Comparison of ENCODE assay signal across 32 cellular contexts in genomic region chr19:3038214-3038613, GRCh38. TPM values are rescaled to one million over a fixed set of nuclear protein-coding genes. Genes with fewer than 3 reads are reported as not detected.
DNase-seq lines count a peak whose midpoint lies in the region; ATAC-seq, FAIRE-seq and TF ChIP-seq lines count a peak whose summit lies in the region.
"Had no signal": no experiment of that assay in that cellular context is flagged by ENCODE, and none has a peak within 500 bp of the region (broad histone marks: within the 10 kb centered on the region; RNA-seq: fewer than 3 reads in every experiment).

No MANE protein-coding gene starts in this region.

- peaks cover 22% of the 10 kb centered on the region for H3K23me2 ChIP-seq in H1 (ENCODE audit: low read depth, low read length)

- no peaks in the 10 kb centered on the region for H3K27me3 Mint-ChIP-seq in CD4-positive, alpha-beta T cell

- no peaks in the 10 kb centered on the region for H3K9me3 Mint-ChIP-seq in CD4-positive, alpha-beta T cell
- H3K9me3 Mint-ChIP-seq in stimulated activated effector memory CD8-positive, alpha-beta T cell treated with anti-CD3 and anti-CD28 coated beads, Interleukin-12 subunit alpha, Interleukin-12 subunit beta, amount 100 ng/mL, for 72 hours, result no peaks in the 10 kb centered on the region
- H3K9me3 Mint-ChIP-seq: CD8-positive, alpha-beta T cell had no signal

- H3K27ac ChIP-seq in CD4-positive, alpha-beta T cell (ENCODE audit: low read depth, low read length), result no peak overlapping the region
- H3K27ac ChIP-seq in HCT116 (ENCODE audit: low read depth, low read length) (no peak overlapping the region), H1 (ENCODE audit: low read depth, low read length) (no peak overlapping the region), foreskin keratinocyte (no peak overlapping the region)
- H3K27ac ChIP-seq: BLaER1 treated with 17β-estradiol and CSF1 and Interleukin-3, amounts not matched to agents 10 nM and 100 nM; SJSA1 had no signal

- H3K36me3 ChIP-seq in HCT116 (ENCODE audit: control insufficient read depth in 1 of 2, insufficient read depth in 2 of 2, low read length in 2 of 2) (no peaks in the 10 kb centered on the region), H1 (ENCODE audit: control insufficient read depth in 2 of 4, insufficient read depth in 4 of 4, low read length in 3 of 4) (no peaks in the 10 kb centered on the region)
- H3K36me3 ChIP-seq: BLaER1 treated with 17β-estradiol and CSF1 and Interleukin-3, amounts not matched to agents 10 nM and 100 nM; SJSA1 had no signal

- 87% methylated on average over 5 of the region's 5 CpGs; no CpG with 5 or more reads in 1 of the 2 experiments for WGBS in H1 (ENCODE audit: extremely low coverage in 1 of 2, insufficient coverage in 1 of 2, insufficient read length in 1 of 2, insufficient replicate concordance in 2 of 2, low coverage in 1 of 2, low lambda C conversion rate in 2 of 2, missing lambda C conversion rate in 1 of 2), 2 experiments

- H3K23ac ChIP-seq in H1 (ENCODE audit: insufficient read length), result no peak overlapping the region

- no peak overlapping the region for H4K91ac ChIP-seq in H1 (replicated peaks; ENCODE audit: insufficient read length, low read length)

- CTCF ChIA-PET in CD4-positive, alpha-beta T cell (lab: Charles Lee), result no interaction called here
- CTCF ChIA-PET in HCT116 (lab: Charles Lee), result interaction anchor here (1.3 kb wide), 1 partner anchor 76 kb away, joined by 3 read pairs; no protein-coding TSS in a partner anchor
- CTCF ChIA-PET in H1 (lab: Charles Lee; ENCODE audit: partially characterized antibody), result interaction anchor here (0.9 to 6.3 kb wide), 13 partner anchors 12 to 91 kb away, joined by 3 to 36 read pairs (median 6); no protein-coding TSS in a partner anchor

- H3K56ac ChIP-seq in H1 (replicated peaks; ENCODE audit: insufficient read length, low read depth, low read length), result no peak overlapping the region

- H2AFZ ChIP-seq in HCT116 (ENCODE audit: low read depth, low read length, poor library complexity, severe bottlenecking), result no peak overlapping the region
- no peak overlapping the region for H2AFZ ChIP-seq in H1 (ENCODE audit: low read length)

- peaks cover 34 to 61% of the 10 kb centered on the region in 2 experiments for H3K4me1 ChIP-seq in HCT116 (ENCODE audit: control insufficient read depth in 1 of 2, insufficient read depth in 2 of 2, low read length in 2 of 2)
- peaks cover 0 to 22% (median 15%) of the 10 kb centered on the region in 4 experiments; a peak in 6 of 7 replicates for H3K4me1 ChIP-seq in H1 (replicated peaks in 1 of 4; ENCODE audit: control insufficient read depth in 3 of 4, insufficient read depth in 4 of 4, low read length in 3 of 4)
- H3K4me1 ChIP-seq in foreskin keratinocyte, result no peaks in the 10 kb centered on the region

- no peak for ATAC-seq in CD4-positive, alpha-beta T cell (ENCODE audit: poor library complexity)
- ATAC-seq in HCT116 (no peak), foreskin keratinocyte (no peak)
- no peak for ATAC-seq in stimulated activated effector memory CD8-positive, alpha-beta T cell treated with anti-CD3 and anti-CD28 coated beads, Interleukin-12 subunit alpha, Interleukin-12 subunit beta, amount 100 ng/mL, for 72 hours
- ATAC-seq: A549; CD8-positive, alpha-beta T cell; HepG2; Right ventricle myocardium inferior had no signal

- H2BK20ac ChIP-seq in H1 (ENCODE audit: low read length), result no peak overlapping the region

- no peak overlapping the region for H4K8ac ChIP-seq in H1 (ENCODE audit: extremely low read depth, insufficient read depth, low read length)

- H3K4me1 Mint-ChIP-seq in CD4-positive, alpha-beta T cell (ENCODE audit: low read depth), result peaks cover 48% of the 10 kb centered on the region
- H3K4me1 Mint-ChIP-seq in stimulated activated effector memory CD8-positive, alpha-beta T cell treated with anti-CD3 and anti-CD28 coated beads, Interleukin-12 subunit alpha, Interleukin-12 subunit beta, amount 100 ng/mL, for 72 hours, result peaks cover 40% of the 10 kb centered on the region

- no peaks in the 10 kb centered on the region for H3K9me2 ChIP-seq in HCT116 (ENCODE audit: insufficient read depth)

- no peak for DNase-seq in CD4-positive, alpha-beta T cell
- DNase-seq in HCT116 (ENCODE audit: low read depth, low spot score), result no peak
- no peak for DNase-seq in H1 (ENCODE audit: low read depth in 1 of 2, low spot score in 2 of 2)
- no peak for DNase-seq in stimulated activated effector memory CD8-positive, alpha-beta T cell treated with anti-CD3 and anti-CD28 coated beads, Interleukin-12 subunit alpha, Interleukin-12 subunit beta, amount 100 ng/mL, for 72 hours (ENCODE audit: low spot score in 2 of 2)
- DNase-seq in SHP77 (lab: John Stamatoyannopoulos, UW), result no peak
- no peak for DNase-seq in NCI-H1048 (lab: John Stamatoyannopoulos, UW)
- DNase-seq in foreskin keratinocyte, result no peak
- DNase-seq: AML-193; Caco-2; CD8-positive, alpha-beta T cell; DMS 273 treated with DMSO at 0.1 percent for 48 hours; DMS79; EL; GDM1; GOT3; HCEC 1CT; Kasumi-1; NCI-H1105; NCI-H1436 treated with DMSO at 0.1 percent for 48 hours; NCI-H187 treated with DMSO at 0.1 percent for 48 hours; NCI-H2107; NCI-H446; NCI-H524 treated with DMSO at 0.1 percent for 48 hours; NCI-H774 had no signal

- TF ChIP-seq RAD21 in HCT116 (IDR thresholded peaks at IDR 0.05; ENCODE audit: low read depth) (no peak), H1 (IDR thresholded peaks at IDR 0.05 in 1 of 2, conservative IDR thresholded peaks at IDR 0.05 in 1 of 2; ENCODE audit: low read depth in 2 of 2, low read length in 2 of 2) (no peak)

- peak overlapping the region; percentile 55 for H3K27ac Mint-ChIP-seq in CD4-positive, alpha-beta T cell
- peak overlapping the region; percentile 26 for H3K27ac Mint-ChIP-seq in stimulated activated effector memory CD8-positive, alpha-beta T cell treated with anti-CD3 and anti-CD28 coated beads, Interleukin-12 subunit alpha, Interleukin-12 subunit beta, amount 100 ng/mL, for 72 hours
- H3K27ac Mint-ChIP-seq: CD8-positive, alpha-beta T cell had no signal

- no peak for TF ChIP-seq EP300 in H1 (IDR thresholded peaks at IDR 0.05; ENCODE audit: borderline replicate concordance in 1 of 2, low read depth in 2 of 2, low read length in 2 of 2)

- RAD21 ChIA-PET in HCT116 (lab: Charles Lee; ENCODE audit: low non-redundant PET in 1 of 2, low total read pairs in 2 of 2, uncharacterized antibody in 2 of 2, unreplicated experiment in 2 of 2), result interaction anchor here (0.6 to 1.2 kb wide), 2 partner anchors 88 to 91 kb away, joined by 3 to 4 read pairs; no protein-coding TSS in a partner anchor

- H2AK5ac ChIP-seq in H1 (ENCODE audit: low read depth, low read length), result peak overlapping the region; percentile 82; the same call in 1 of the 2 replicates

- H3K4me3 Mint-ChIP-seq in CD4-positive, alpha-beta T cell, result peak overlapping the region; percentile 75
- H3K4me3 Mint-ChIP-seq in stimulated activated effector memory CD8-positive, alpha-beta T cell treated with anti-CD3 and anti-CD28 coated beads, Interleukin-12 subunit alpha, Interleukin-12 subunit beta, amount 100 ng/mL, for 72 hours, result no peak overlapping the region
- H3K4me3 Mint-ChIP-seq: CD8-positive, alpha-beta T cell had no signal

- no peaks in the 10 kb centered on the region for H4K20me1 ChIP-seq in HCT116 (ENCODE audit: insufficient read depth)
- peaks cover 0 to 2% of the 10 kb centered on the region in 2 experiments for H4K20me1 ChIP-seq in H1 (replicated peaks in 1 of 2; ENCODE audit: control insufficient read depth in 1 of 2, insufficient read depth in 2 of 2, low read length in 2 of 2)
- H4K20me1 ChIP-seq: BLaER1 treated with 17β-estradiol and CSF1 and Interleukin-3, amounts not matched to agents 10 nM and 100 nM had no signal

- no peak overlapping the region for H2BK5ac ChIP-seq in H1 (ENCODE audit: low read depth, low read length)

- H3K4me2 ChIP-seq in HCT116 (ENCODE audit: low read length) (peak overlapping the region; percentile 98; the same call in 1 of the 2 replicates), H1 (ENCODE audit: insufficient read depth in 1 of 2, low read depth in 2 of 2, low read length in 2 of 2) (no peak overlapping the region)
- H3K4me2 ChIP-seq: A549; BLaER1 treated with 17β-estradiol and CSF1 and Interleukin-3, amounts not matched to agents 10 nM and 100 nM had no signal

- no peak for TF ChIP-seq CTCF in CD4-positive, alpha-beta T cell (IDR thresholded peaks at IDR 0.05)
- TF ChIP-seq CTCF in HCT116 (IDR thresholded peaks at IDR 0.05 in 2 of 3, conservative IDR thresholded peaks at IDR 0.05 in 1 of 3; ENCODE audit: borderline replicate concordance in 1 of 3, insufficient read depth in 1 of 3, low read depth in 2 of 3, low read length in 2 of 3) (no peak), H1 (IDR thresholded peaks at IDR 0.05; ENCODE audit: control extremely low read depth in 1 of 3, insufficient read depth in 1 of 3, low read depth in 1 of 3, low read length in 3 of 3) (no peak), foreskin keratinocyte (conservative IDR thresholded peaks at IDR 0.05) (no peak)

- H3K9ac ChIP-seq in HCT116 (ENCODE audit: low read length) (no peak overlapping the region), H1 (replicated peaks in 1 of 4; ENCODE audit: extremely low read depth in 1 of 4, low read depth in 3 of 4, low read length in 3 of 4) (no peak overlapping the region)
- H3K9ac ChIP-seq: BLaER1 treated with 17β-estradiol and CSF1 and Interleukin-3, amounts not matched to agents 10 nM and 100 nM had no signal

- H3K18ac ChIP-seq in H1 (ENCODE audit: extremely low read depth, low read length), result no peak overlapping the region

- H3K4ac ChIP-seq in H1 (replicated peaks; ENCODE audit: insufficient read length, low read depth, low read length), result no peak overlapping the region

- H3K79me2 ChIP-seq in HCT116 (ENCODE audit: insufficient read depth, low read length) (no peaks in the 10 kb centered on the region), H1 (ENCODE audit: control insufficient read depth in 1 of 2, insufficient read depth in 2 of 2, low read length in 2 of 2) (no peaks in the 10 kb centered on the region)

- intact Hi-C loops in CD4-positive, alpha-beta T cell (cut with DNase I, micrococcal nuclease), result loop anchor here in 1 of 2 experiments (10.0 kb wide), 1 partner anchor 63 kb away; the partner anchor contains the start of gene TLE6
- intact Hi-C loops in HCT116 (cut with micrococcal nuclease), result no loop called here

- POLR2A ChIA-PET in CD4-positive, alpha-beta T cell (lab: Charles Lee), result interaction anchor here (1.4 to 6.9 kb wide), 3 partner anchors 13 to 61 kb away, joined by 3 to 225 read pairs (median 140); partner anchors contain the start of genes TLE5 and TLE6
- POLR2A ChIA-PET in HCT116 (lab: Charles Lee) (no interaction called here), H1 (lab: Charles Lee; ENCODE audit: partially characterized antibody) (interaction anchor here (1.2 to 4.0 kb wide), 4 partner anchors 9 to 62 kb away, joined by 4 to 56 read pairs (median 26); partner anchors contain the start of gene TLE6)

- H3K14ac ChIP-seq in H1 (ENCODE audit: insufficient read length), result no peak overlapping the region

- H3K4me3 ChIP-seq in HCT116 (replicated peaks in 1 of 2; ENCODE audit: low read depth in 1 of 2, low read length in 2 of 2), result no peak overlapping the region
- H3K4me3 ChIP-seq in H1 (ENCODE audit: extremely low read depth in 1 of 4, insufficient read depth in 2 of 4, low read depth in 3 of 4, low read length in 4 of 4), result no peak overlapping the region
- H3K4me3 ChIP-seq: A549; BLaER1 treated with 17β-estradiol and CSF1 and Interleukin-3, amounts not matched to agents 10 nM and 100 nM; SJSA1 had no signal

- no peak overlapping the region for H4K5ac ChIP-seq in H1 (ENCODE audit: insufficient read length, low read depth, low read length)

- no peaks in the 10 kb centered on the region for H3K79me1 ChIP-seq in H1 (ENCODE audit: low read depth, low read length)

- peaks cover 6% of the 10 kb centered on the region for H3K36me3 Mint-ChIP-seq in CD4-positive, alpha-beta T cell (ENCODE audit: low read depth)
- peaks cover 25% of the 10 kb centered on the region for H3K36me3 Mint-ChIP-seq in stimulated activated effector memory CD8-positive, alpha-beta T cell treated with anti-CD3 and anti-CD28 coated beads, Interleukin-12 subunit alpha, Interleukin-12 subunit beta, amount 100 ng/mL, for 72 hours
- H3K36me3 Mint-ChIP-seq: CD8-positive, alpha-beta T cell had no signal

- TF ChIP-seq POLR2A in HCT116 (IDR thresholded peaks at IDR 0.05; ENCODE audit: borderline replicate concordance, extremely low read depth, insufficient read depth, insufficient read length) (no peak), H1 (IDR thresholded peaks at IDR 0.05; ENCODE audit: control extremely low read depth in 1 of 2, low read depth in 2 of 2, low read length in 2 of 2) (no peak)

- H3K27me3 ChIP-seq in CD4-positive, alpha-beta T cell (ENCODE audit: control insufficient read depth, insufficient read depth, low read length), result no peaks in the 10 kb centered on the region
- H3K27me3 ChIP-seq in HCT116 (ENCODE audit: insufficient read depth, low read length) (no peaks in the 10 kb centered on the region), H1 (replicated peaks in 1 of 4; ENCODE audit: control insufficient read depth in 3 of 4, extremely low read depth in 1 of 4, insufficient read depth in 3 of 4, low read length in 3 of 4) (peaks cover 3 to 18% (median 11%) of the 10 kb centered on the region in 4 experiments; a peak in 5 of 7 replicates), foreskin keratinocyte (no peaks in the 10 kb centered on the region)
- H3K27me3 ChIP-seq: SJSA1 had no signal

- H2BK15ac ChIP-seq in H1 (ENCODE audit: low read length), result no peak overlapping the region

- no peaks in the 10 kb centered on the region for H3K9me3 ChIP-seq in CD4-positive, alpha-beta T cell (ENCODE audit: control insufficient read depth, low read length)
- no peaks in the 10 kb centered on the region for H3K9me3 ChIP-seq in HCT116 (ENCODE audit: control insufficient read depth in 1 of 2, insufficient read depth in 1 of 2, low read depth in 1 of 2, low read length in 2 of 2)
- H3K9me3 ChIP-seq in H1 (ENCODE audit: insufficient read depth in 2 of 2, low read depth in 1 of 2, low read length in 1 of 2), result no peaks in the 10 kb centered on the region
- H3K9me3 ChIP-seq: A549; BLaER1 treated with 17β-estradiol and CSF1 and Interleukin-3, amounts not matched to agents 10 nM and 100 nM; Caco-2; SJSA1 had no signal

- no peak for FAIRE-seq in H1 (lab: Jason Lieb, UNC)
- FAIRE-seq: A549, GM12891, HepG2 had no signal

- H2BK12ac ChIP-seq in H1 (ENCODE audit: low read depth, low read length), result no peak overlapping the region

- H2BK120ac ChIP-seq in H1 (replicated peaks; ENCODE audit: low read depth, low read length), result no peak overlapping the region

- BruUV-seq in HCT116 (replicated peaks; lab: Mats Ljungman, UMichigan), result no TSS peak

RNA-seq across cellular contexts. Expression of gene TLE2, which starts 9.1 kb away (rescaled TPM):
- total RNA-seq in CD4-positive, alpha-beta T cell, result 10 to 100 TPM; 23.9 to 25.0 TPM
- total RNA-seq in HCT116 (2021; ENCODE audit: unreplicated experiment), result 35.6 TPM
- polyA plus RNA-seq in HCT116 (2012), result 41.3 and 49.3 TPM in 2 replicates
- total RNA-seq in H1 (2021; fragmentation: NEBNext Ultra II Directional; extraction: Animal tissue kit (Norgen Biotek cat#: 25700)), result 11.5 and 12.5 TPM in 2 replicates
- polyA plus RNA-seq in H1 (2011; rRNA removed), result 8.0 and 12.7 TPM in 2 replicates
- polyA plus RNA-seq in H1 (2011; cell fraction: cytosol; rRNA removed), result 8.4 TPM
- polyA plus RNA-seq in H1 (2011; cell fraction: nucleus; rRNA removed), result 24.8 TPM
- 7.6 to 12.3 TPM (median 10.7 TPM) in 4 replicates for polyA plus RNA-seq in H1 (2012, experiment 1 of 2)
- 8.3 TPM for polyA plus RNA-seq in H1 (2012, experiment 2 of 2)
- polyA plus RNA-seq in H1 (2013, experiment 1 of 2), result 19.4 TPM
- polyA plus RNA-seq in H1 (2013, experiment 2 of 2), result 19.1 TPM
- polyA minus RNA-seq in H1 (2011; rRNA and poly(A)+ RNA removed), result 2.6 and 3.4 TPM in 2 replicates
- 6.7 TPM for polyA minus RNA-seq in H1 (2011; cell fraction: cytosol; rRNA and poly(A)+ RNA removed)
- polyA minus RNA-seq in H1 (2011; cell fraction: nucleus; rRNA and poly(A)+ RNA removed), result 6.8 TPM
- total RNA-seq in foreskin keratinocyte, result 1.4 and 1.8 TPM in 2 replicates
- polyA plus RNA-seq in foreskin keratinocyte, result 1.8 and 2.5 TPM in 2 replicates
- total RNA-seq: HT1080, M059J had no signal

RNA-seq across cellular contexts. Expression of gene TLE5, which starts 24.1 kb away (rescaled TPM):
- total RNA-seq in CD4-positive, alpha-beta T cell, result 100 to 1,000 TPM; 722 to 793 TPM
- 263 TPM for total RNA-seq in HCT116 (2021; ENCODE audit: unreplicated experiment)
- 320 and 329 TPM in 2 replicates for polyA plus RNA-seq in HCT116 (2012)
- 187 and 197 TPM in 2 replicates for total RNA-seq in H1 (2021; fragmentation: NEBNext Ultra II Directional; extraction: Animal tissue kit (Norgen Biotek cat#: 25700))
- polyA plus RNA-seq in H1 (2011; rRNA removed), result 285 and 392 TPM in 2 replicates
- polyA plus RNA-seq in H1 (2011; cell fraction: cytosol; rRNA removed), result 228 TPM
- 492 TPM for polyA plus RNA-seq in H1 (2011; cell fraction: nucleus; rRNA removed)
- polyA plus RNA-seq in H1 (2012, experiment 1 of 2), result 186 to 340 TPM (median 248 TPM) in 4 replicates
- polyA plus RNA-seq in H1 (2012, experiment 2 of 2), result 326 TPM
- polyA plus RNA-seq in H1 (2013, experiment 1 of 2), result 164 TPM
- 162 TPM for polyA plus RNA-seq in H1 (2013, experiment 2 of 2)
- polyA minus RNA-seq in H1 (2011; rRNA and poly(A)+ RNA removed), result 155 and 179 TPM in 2 replicates
- polyA minus RNA-seq in H1 (2011; cell fraction: cytosol; rRNA and poly(A)+ RNA removed), result 203 TPM
- polyA minus RNA-seq in H1 (2011; cell fraction: nucleus; rRNA and poly(A)+ RNA removed), result 91.6 TPM
- total RNA-seq in foreskin keratinocyte, result 343 TPM in 2 replicates
- polyA plus RNA-seq in foreskin keratinocyte, result 417 and 421 TPM in 2 replicates

RNA-seq across cellular contexts. Expression of gene GNA11, which starts 55.9 kb away (rescaled TPM):
- 1 to 10 TPM; 2.6 to 3.4 TPM for total RNA-seq in CD4-positive, alpha-beta T cell
- 56.5 TPM for total RNA-seq in HCT116 (2021; ENCODE audit: unreplicated experiment)
- polyA plus RNA-seq in HCT116 (2012), result 48.4 and 50.8 TPM in 2 replicates
- 19.9 and 21.1 TPM in 2 replicates for total RNA-seq in H1 (2021; fragmentation: NEBNext Ultra II Directional; extraction: Animal tissue kit (Norgen Biotek cat#: 25700))
- polyA plus RNA-seq in H1 (2011; rRNA removed), result 6.2 and 13.6 TPM in 2 replicates
- polyA plus RNA-seq in H1 (2011; cell fraction: cytosol; rRNA removed), result 10.8 TPM
- polyA plus RNA-seq in H1 (2011; cell fraction: nucleus; rRNA removed), result 19.0 TPM
- 13.5 to 20.6 TPM (median 17.0 TPM) in 4 replicates for polyA plus RNA-seq in H1 (2012, experiment 1 of 2)
- polyA plus RNA-seq in H1 (2012, experiment 2 of 2), result 13.5 TPM
- polyA plus RNA-seq in H1 (2013, experiment 1 of 2), result 18.3 TPM
- polyA plus RNA-seq in H1 (2013, experiment 2 of 2), result 17.5 TPM
- 4.9 and 7.8 TPM in 2 replicates for polyA minus RNA-seq in H1 (2011; rRNA and poly(A)+ RNA removed)
- polyA minus RNA-seq in H1 (2011; cell fraction: cytosol; rRNA and poly(A)+ RNA removed), result 10.4 TPM
- polyA minus RNA-seq in H1 (2011; cell fraction: nucleus; rRNA and poly(A)+ RNA removed), result 6.6 TPM
- 53.7 and 59.5 TPM in 2 replicates for total RNA-seq in foreskin keratinocyte
- polyA plus RNA-seq in foreskin keratinocyte, result 38.7 and 40.1 TPM in 2 replicates
